ENCODE assay signal across 27 cellular contexts in the genomic region with DNA sequence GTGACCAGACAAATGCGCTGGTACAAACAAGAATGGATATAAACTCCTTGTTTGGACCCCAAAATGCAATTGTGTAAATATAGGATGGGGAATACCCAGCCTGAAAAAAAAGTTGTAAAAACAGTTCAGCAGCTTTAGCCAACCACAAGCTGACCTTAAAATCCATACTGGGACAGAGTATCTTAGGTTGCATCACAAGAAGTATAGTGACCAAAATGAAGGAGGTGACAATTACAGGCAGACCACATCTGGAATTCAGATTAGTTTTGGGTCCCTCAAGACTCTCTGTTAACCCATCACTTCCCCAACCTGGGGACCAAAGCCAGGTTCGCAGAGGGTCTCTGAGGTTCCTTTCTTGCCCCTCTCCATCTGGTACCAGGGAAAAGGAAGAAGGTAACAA.
"Had no signal": no experiment of that assay in that cellular context is flagged by ENCODE, and none has a peak within 500 bp of the region (broad histone marks: within the 10 kb centered on the region; RNA-seq: fewer than 3 reads in every experiment).

No MANE protein-coding gene starts in this region.

- H3K27me3 ChIP-seq: brain microvascular endothelial cell, gastrocnemius medialis had no signal

- H3K4me3 ChIP-seq: esophagus muscularis mucosa, gastrocnemius medialis, heart left ventricle had no signal

- FAIRE-seq: astrocyte, bronchial epithelial cell, colon had no signal

- H3K9me3 ChIP-seq: esophagus muscularis mucosa, gastrocnemius medialis, heart left ventricle had no signal

- H3K4me1 ChIP-seq: esophagus muscularis mucosa, foreskin keratinocyte, gastrocnemius medialis, heart left ventricle had no signal

- DNase-seq: activated CD4-positive, alpha-beta memory T cell treated with anti-CD3 and anti-CD28 coated beads, Interleukin-2, amount 10 ng/mL, durations not matched to agents 7 days and 5 days; activated CD4-positive, alpha-beta T cell treated with anti-CD3 and anti-CD28 coated beads for 36 hours; activated CD4-positive, alpha-beta T cell treated with anti-CD3 and anti-CD28 coated beads, Interleukin-2, amount 10 ng/mL, durations not matched to agents 7 days and 5 days; activated CD4-positive, alpha-beta T cell treated with anti-CD3 and anti-CD28 coated beads, Interleukin-2, amount 50 U/mL, for 4 hours; activated CD4-positive, CD25-positive, alpha-beta regulatory T cell; activated CD4-positive, CD25-positive, alpha-beta regulatory T cell treated with anti-CD3 and anti-CD28 coated beads, Interleukin-2, amount 50 U/mL, for 72 hours; activated effector memory CD4-positive, alpha-beta T cell treated with Interleukin-2 at 50 U/mL for 16 hours; activated gamma-delta T cell treated with Interleukin-2 at 50 U/mL for 16 hours; activated naive CD4-positive, alpha-beta T cell treated with anti-CD3 and anti-CD28 coated beads, Interleukin-2, amount 50 U/mL, for 16 hours; activated naive CD4-positive, alpha-beta T cell treated with Interleukin-2 at 50 U/mL for 16 hours; activated T-cell treated with anti-CD3 and anti-CD28 coated beads, Interleukin-2, amount 50 U/mL, for 4 hours; amniotic stem cell; anterior cingulate cortex; brain microvascular endothelial cell; caudate nucleus; cortex of kidney; effector memory CD4-positive, alpha-beta T cell; erythroblast; gastrocnemius medialis; glutamatergic neuron; T-helper 2 cell had no signal

- H3K36me3 ChIP-seq: brain microvascular endothelial cell, esophagus muscularis mucosa, gastrocnemius medialis, heart left ventricle had no signal

- H3K27ac ChIP-seq: brain microvascular endothelial cell, esophagus muscularis mucosa, foreskin keratinocyte, gastrocnemius medialis, heart left ventricle had no signal
